Comparison of ENCODE assay signal across 20 cellular contexts in genomic region chr17:18917506-18918032, GRCh38. TPM values are rescaled to one million over a fixed set of nuclear protein-coding genes. Genes with fewer than 3 reads are reported as not detected.
"Had no signal": no experiment of that assay in that cellular context is flagged by ENCODE, and none has a peak within 500 bp of the region (broad histone marks: within the 10 kb centered on the region; RNA-seq: fewer than 3 reads in every experiment).

No MANE protein-coding gene starts in this region.

- H3K27ac Mint-ChIP-seq: brain, type B pancreatic cell had no signal

- H3K4me3 Mint-ChIP-seq: activated naive CD8-positive, alpha-beta T cell; brain; nephron progenitor cell; stimulated activated naive CD8-positive, alpha-beta T cell treated with anti-CD3 and anti-CD28 coated beads, Interleukin-15, amount 100 ng/mL, for 72 hours; type B pancreatic cell had no signal

- H3K27me3 Mint-ChIP-seq: activated naive CD8-positive, alpha-beta T cell; brain; stimulated activated naive CD8-positive, alpha-beta T cell treated with anti-CD3 and anti-CD28 coated beads, Interleukin-15, amount 100 ng/mL, for 72 hours; type B pancreatic cell had no signal

- H3K27me3 ChIP-seq: foreskin keratinocyte, right lobe of liver had no signal

- H3K27ac ChIP-seq: coronary artery, foreskin keratinocyte, psoas muscle, right lobe of liver had no signal

- H3K4me3 ChIP-seq: coronary artery, psoas muscle, right lobe of liver, smooth muscle cell had no signal

- H3K9me3 Mint-ChIP-seq: brain; nephron progenitor cell; stimulated activated naive CD8-positive, alpha-beta T cell treated with anti-CD3 and anti-CD28 coated beads, Interleukin-15, amount 100 ng/mL, for 72 hours; type B pancreatic cell had no signal

- H3K9me3 ChIP-seq: psoas muscle, right lobe of liver had no signal

- ATAC-seq: foreskin keratinocyte; psoas muscle; right lobe of liver; SK-N-SH treated with all-trans-retinoic acid at 6 μM for 48 hours; stimulated activated naive CD8-positive, alpha-beta T cell treated with anti-CD3 and anti-CD28 coated beads, Interleukin-15, amount 100 ng/mL, for 72 hours had no signal

- DNase-seq: activated effector memory CD4-positive, alpha-beta T cell treated with anti-CD3 and anti-CD28 coated beads, Interleukin-2, amount 50 U/mL, for 16 hours; activated T-cell treated with anti-CD3 and anti-CD28 coated beads, Interleukin-2, amount 50 U/mL, for 1 hour; central memory CD4-positive, alpha-beta T cell; foreskin keratinocyte; head of caudate nucleus; nephron progenitor cell; psoas muscle; right lobe of liver; stimulated activated CD4-positive, alpha-beta T cell treated with anti-CD3 and anti-CD28 coated beads, Interleukin-4, amount 100 ng/mL, for 4 hours; stimulated activated CD8-positive, alpha-beta memory T cell treated with anti-CD3 and anti-CD28 coated beads, Interleukin-4, amount 100 ng/mL, for 48 hours; stimulated activated naive CD8-positive, alpha-beta T cell treated with anti-CD3 and anti-CD28 coated beads, Interleukin-15, amount 100 ng/mL, for 72 hours had no signal

RNA-seq across cellular contexts. Expression of gene SLC5A10, which starts 34.4 kb away (rescaled TPM):
- total RNA-seq: foreskin keratinocyte; omental fat pad; psoas muscle; smooth muscle cell; T-helper 1 cell treated with Interleukin-12 subunit alpha and Interleukin-12 subunit beta and Interleukin-4 antibody, amounts not matched to agents 30 ng/mL and 1 ng/mL, for 36 hours; temporal lobe had no signal
